Comparison of ENCODE assay signal across 18 cellular contexts in genomic region chr3:55042591-55042990, GRCh38.
DNase-seq lines count a peak whose midpoint lies in the region; ATAC-seq, FAIRE-seq and TF ChIP-seq lines count a peak whose summit lies in the region.
"Had no signal": no experiment of that assay in that cellular context is flagged by ENCODE, and none has a peak within 500 bp of the region (broad histone marks: within the 10 kb centered on the region; RNA-seq: fewer than 3 reads in every experiment).

No MANE protein-coding gene starts in this region.

- no peak overlapping the region for H2AFZ ChIP-seq in hepatocyte

- no peaks in the 10 kb centered on the region for H3K79me2 ChIP-seq in hepatocyte

- in situ Hi-C loops in brain microvascular endothelial cell (cut with HindIII; ENCODE audit: low pct_ligation_motif_present, low sequenced_read_pairs) = no loop called here

- H3K27ac ChIP-seq in C4-2B (no peak overlapping the region), brain microvascular endothelial cell (no peak overlapping the region), hepatocyte (no peak overlapping the region)
- H3K27ac ChIP-seq: prostate gland, spleen, testis had no signal

- H3K9me2 ChIP-seq in hepatocyte (replicated peaks; ENCODE audit: insufficient read depth) = no peaks in the 10 kb centered on the region

- WGBS in hepatocyte (ENCODE audit: low lambda C conversion rate, missing lambda C conversion rate) = 74% methylated on average over 2 of the region's 2 CpGs

- ATAC-seq in GM18868 (IDR thresholded peaks at IDR 0.05; ENCODE audit: unreplicated experiment) = no peak
- no peak for ATAC-seq in HG02588 (IDR thresholded peaks at IDR 0.05; ENCODE audit: unreplicated experiment)
- ATAC-seq: activated CD8-positive, alpha-beta T cell treated with anti-CD3 and anti-CD28 coated beads, Interleukin-2, amount 10 ng/mL, durations not matched to agents 7 days and 5 days; T-cell had no signal

- H3K4me2 ChIP-seq in hepatocyte = no peak overlapping the region

- no peaks in the 10 kb centered on the region for H4K20me1 ChIP-seq in hepatocyte (ENCODE audit: insufficient read depth, poor library complexity, severe bottlenecking)

- TF ChIP-seq POLR2A in GM12892 (IDR thresholded peaks at IDR 0.05; ENCODE audit: low read depth, low read length) = no peak

- no peaks in the 10 kb centered on the region for H3K9me3 ChIP-seq in hepatocyte (ENCODE audit: low read depth)
- H3K9me3 ChIP-seq: prostate gland, spleen, testis had no signal

- H3K4me1 ChIP-seq in hepatocyte (ENCODE audit: insufficient read depth) = no peaks in the 10 kb centered on the region
- H3K4me1 ChIP-seq: prostate gland, spleen, testis had no signal

- peak; percentile 23 for TF ChIP-seq CTCF in C4-2B (conservative IDR thresholded peaks at IDR 0.05)
- peak; percentile 39 for TF ChIP-seq CTCF in brain microvascular endothelial cell (IDR thresholded peaks at IDR 0.05; ENCODE audit: low read depth, low read length, missing control alignments)
- TF ChIP-seq CTCF in hepatocyte (IDR thresholded peaks at IDR 0.05; ENCODE audit: poor library complexity) = peak; percentile 16

- H3K36me3 ChIP-seq in brain microvascular endothelial cell (replicated peaks) (no peaks in the 10 kb centered on the region), hepatocyte (replicated peaks; ENCODE audit: insufficient read depth, low read depth) (no peaks in the 10 kb centered on the region)
- H3K36me3 ChIP-seq: prostate gland, spleen had no signal

- H3K27me3 ChIP-seq in brain microvascular endothelial cell (replicated peaks) (no peaks in the 10 kb centered on the region), hepatocyte (no peaks in the 10 kb centered on the region)
- H3K27me3 ChIP-seq: spleen, testis had no signal

- DNase-seq in LHCN-M2 (ENCODE audit: low read depth) = peak; percentile 70
- DNase-seq in brain microvascular endothelial cell = no peak
- DNase-seq in hepatocyte (ENCODE audit: low spot score) = no peak
- no peak for DNase-seq in GM12892 (ENCODE audit: insufficient read length)
- DNase-seq in SKM-1 treated with dmso at 0.1 percent for 144 hours (lab: John Stamatoyannopoulos, UW; ENCODE audit: unreplicated experiment) = no peak
- DNase-seq: activated CD8-positive, alpha-beta T cell treated with anti-CD3 and anti-CD28 coated beads, Interleukin-2, amount 10 ng/mL, durations not matched to agents 7 days and 5 days; activated naive CD8-positive, alpha-beta T cell treated with anti-CD3 and anti-CD28 coated beads, Interleukin-2, amount 10 ng/mL, durations not matched to agents 7 days and 5 days; naive B cell; NCI-H1092 treated with DMSO at 0.1 percent for 48 hours; NCI-H2171; RPMI8226; spleen; T-cell; testis had no signal

- FAIRE-seq in GM12892 (lab: Jason Lieb, UNC) = no peak

- H3K4me3 ChIP-seq in brain microvascular endothelial cell (ENCODE audit: low read depth, low read length) (no peak overlapping the region), hepatocyte (no peak overlapping the region)
- H3K4me3 ChIP-seq: prostate gland, spleen, testis had no signal
